ENCODE assay signal across 19 cellular contexts in genomic region chr16:12150600-12150999, GRCh38.
A peak's percentile ranks its signal among the peaks of the same experiment; 100 is the strongest.
DNase-seq lines count a peak whose midpoint lies in the region; ATAC-seq, FAIRE-seq and TF ChIP-seq lines count a peak whose summit lies in the region.
"Had no signal": no experiment of that assay in that cellular context is flagged by ENCODE, and none has a peak within 500 bp of the region (broad histone marks: within the 10 kb centered on the region; RNA-seq: fewer than 3 reads in every experiment).

No MANE protein-coding gene starts in this region.

- TF ChIP-seq POLR2A in NB4 (IDR thresholded peaks at IDR 0.05; ENCODE audit: extremely low read depth, insufficient read length) (no peak), H1 (IDR thresholded peaks at IDR 0.05; ENCODE audit: control extremely low read depth in 1 of 2, low read depth in 2 of 2, low read length in 2 of 2) (no peak)

- H3K36me3 Mint-ChIP-seq in endodermal cell (ENCODE audit: low read depth), result no peaks in the 10 kb centered on the region

- H2BK20ac ChIP-seq in H1 (ENCODE audit: low read length), result no peak overlapping the region

- no peak overlapping the region for H3K27ac Mint-ChIP-seq in endodermal cell

- H3K23me2 ChIP-seq in H1 (ENCODE audit: low read depth, low read length), result no peaks in the 10 kb centered on the region

- H4K20me1 ChIP-seq in BLaER1 (no peaks in the 10 kb centered on the region), H1 (replicated peaks in 1 of 2; ENCODE audit: control insufficient read depth in 1 of 2, insufficient read depth in 2 of 2, low read length in 2 of 2) (no peaks in the 10 kb centered on the region)

- H3K4me1 ChIP-seq in BLaER1, result peaks cover 97% of the 10 kb centered on the region
- H3K4me1 ChIP-seq in H1 (replicated peaks in 1 of 4; ENCODE audit: control insufficient read depth in 3 of 4, insufficient read depth in 4 of 4, low read length in 3 of 4), result peaks cover 3 to 15% (median 14%) of the 10 kb centered on the region in 4 experiments; a peak in 5 of 7 replicates
- H3K4me1 ChIP-seq in endodermal cell (ENCODE audit: control insufficient read depth, insufficient read depth, low read length), result peaks cover 14% of the 10 kb centered on the region
- H3K4me1 ChIP-seq: A549 had no signal

- H3K4me3 ChIP-seq in BLaER1, result no peak overlapping the region
- no peak overlapping the region for H3K4me3 ChIP-seq in NB4 (ENCODE audit: low read depth, low read length)
- H3K4me3 ChIP-seq in H1 (ENCODE audit: extremely low read depth in 1 of 4, insufficient read depth in 2 of 4, low read depth in 3 of 4, low read length in 4 of 4), result no peak overlapping the region
- H3K4me3 ChIP-seq in endodermal cell (ENCODE audit: low read length), result no peak overlapping the region
- H3K4me3 ChIP-seq: A549, MG63 had no signal

- DNase-seq in NB4 (ENCODE audit: low read depth), result peak; percentile 38
- peak; percentile 2 for DNase-seq in SKM-1 (lab: John Stamatoyannopoulos, UW; ENCODE audit: unreplicated experiment)
- no peak for DNase-seq in H1 (ENCODE audit: low read depth in 1 of 2, low spot score in 2 of 2)
- DNase-seq in endodermal cell, result no peak
- no peak for DNase-seq in midbrain (lab: John Stamatoyannopoulos, UW)
- DNase-seq: Calu3; CD4-positive, CD25-positive, alpha-beta regulatory T cell; DMS79 treated with DMSO at 0.1 percent for 48 hours; GOT3; MG63; NCI-H1694 treated with DMSO at 0.1 percent for 48 hours; NCI-H345; NCI-H526 treated with DMSO at 0.1 percent for 48 hours had no signal

- H3K27ac ChIP-seq in BLaER1, result peak overlapping the region; percentile 92
- H3K27ac ChIP-seq in H1 (ENCODE audit: low read depth, low read length), result no peak overlapping the region
- H3K27ac ChIP-seq in endodermal cell (ENCODE audit: low read depth, low read length), result no peak overlapping the region
- H3K27ac ChIP-seq: A549 had no signal

- H4K5ac ChIP-seq in H1 (ENCODE audit: insufficient read length, low read depth, low read length), result no peak overlapping the region

- H3K4ac ChIP-seq in H1 (replicated peaks; ENCODE audit: insufficient read length, low read depth, low read length), result no peak overlapping the region

- no peak overlapping the region for H4K8ac ChIP-seq in H1 (ENCODE audit: extremely low read depth, insufficient read depth, low read length)

- H2BK120ac ChIP-seq in H1 (replicated peaks; ENCODE audit: low read depth, low read length), result no peak overlapping the region

- H3K27me3 Mint-ChIP-seq in endodermal cell (ENCODE audit: insufficient read depth), result no peaks in the 10 kb centered on the region
- H3K27me3 Mint-ChIP-seq: CD4-positive, CD25-positive, alpha-beta regulatory T cell had no signal

- CTCF ChIA-PET in H1 (lab: Charles Lee; ENCODE audit: partially characterized antibody), result interaction anchor here (1.0 kb wide), 1 partner anchor 18 kb away, joined by 3 read pairs; no protein-coding TSS in a partner anchor

- no peak for TF ChIP-seq EP300 in H1 (IDR thresholded peaks at IDR 0.05; ENCODE audit: borderline replicate concordance in 1 of 2, low read depth in 2 of 2, low read length in 2 of 2)

- no peak for TF ChIP-seq RAD21 in H1 (IDR thresholded peaks at IDR 0.05 in 1 of 2, conservative IDR thresholded peaks at IDR 0.05 in 1 of 2; ENCODE audit: low read depth in 2 of 2, low read length in 2 of 2)

- no peak overlapping the region; the same call in 1 of the 2 replicates for H2AK5ac ChIP-seq in H1 (ENCODE audit: low read depth, low read length)

- WGBS in H1 (ENCODE audit: extremely low coverage in 1 of 2, insufficient coverage in 1 of 2, insufficient read length in 1 of 2, insufficient replicate concordance in 2 of 2, low coverage in 1 of 2, low lambda C conversion rate in 2 of 2, missing lambda C conversion rate in 1 of 2), 2 experiments, result 89% methylated on average over 8 of the region's 8 CpGs; no CpG with 5 or more reads in 1 of the 2 experiments
- WGBS in endodermal cell (ENCODE audit: insufficient coverage in 1 of 2, insufficient read length in 1 of 2), 2 experiments, result 93 to 95% methylated on average over 5 to 8 of the region's 8 CpGs

- no peak overlapping the region for H4K91ac ChIP-seq in H1 (replicated peaks; ENCODE audit: insufficient read length, low read length)

- peaks cover 3% of the 10 kb centered on the region; the same call in 1 of the 2 replicates for H3K36me3 ChIP-seq in BLaER1
- no peaks in the 10 kb centered on the region for H3K36me3 ChIP-seq in H1 (ENCODE audit: control insufficient read depth in 2 of 4, insufficient read depth in 4 of 4, low read length in 3 of 4)
- no peaks in the 10 kb centered on the region for H3K36me3 ChIP-seq in endodermal cell (ENCODE audit: control insufficient read depth, insufficient read depth, low read length)
- H3K36me3 ChIP-seq: MG63 had no signal

- H3K18ac ChIP-seq in H1 (ENCODE audit: extremely low read depth, low read length), result no peak overlapping the region

- TF ChIP-seq CTCF in NB4 (IDR thresholded peaks at IDR 0.05; ENCODE audit: low read depth, low read length) (no peak), H1 (IDR thresholded peaks at IDR 0.05; ENCODE audit: control extremely low read depth in 1 of 3, insufficient read depth in 1 of 3, low read depth in 1 of 3, low read length in 3 of 3) (no peak), endodermal cell (conservative IDR thresholded peaks at IDR 0.05) (no peak)

- no peak overlapping the region for H2AFZ ChIP-seq in H1 (ENCODE audit: low read length)

- H3K23ac ChIP-seq in H1 (ENCODE audit: insufficient read length), result no peak overlapping the region

- H3K56ac ChIP-seq in H1 (replicated peaks; ENCODE audit: insufficient read length, low read depth, low read length), result no peak overlapping the region

- POLR2A ChIA-PET in H1 (lab: Charles Lee; ENCODE audit: partially characterized antibody), result no interaction called here

- H3K9me3 ChIP-seq in BLaER1 (no peaks in the 10 kb centered on the region), H1 (ENCODE audit: insufficient read depth in 2 of 2, low read depth in 1 of 2, low read length in 1 of 2) (no peaks in the 10 kb centered on the region), endodermal cell (ENCODE audit: control insufficient read depth, low read length) (no peaks in the 10 kb centered on the region)
- H3K9me3 ChIP-seq: A549, MG63 had no signal

- H3K9ac ChIP-seq in BLaER1 (peak overlapping the region; percentile 72; the same call in 1 of the 2 replicates), H1 (replicated peaks in 1 of 4; ENCODE audit: extremely low read depth in 1 of 4, low read depth in 3 of 4, low read length in 3 of 4) (no peak overlapping the region), endodermal cell (ENCODE audit: extremely low read depth, low read length, poor library complexity, severe bottlenecking) (no peak overlapping the region)

- H3K14ac ChIP-seq in H1 (ENCODE audit: insufficient read length), result no peak overlapping the region

- H3K9me3 Mint-ChIP-seq in endodermal cell, result no peaks in the 10 kb centered on the region
- H3K9me3 Mint-ChIP-seq: CD4-positive, CD25-positive, alpha-beta regulatory T cell had no signal

- H3K4me1 Mint-ChIP-seq in endodermal cell, result peaks cover 33% of the 10 kb centered on the region

- H3K4me2 ChIP-seq in BLaER1, result peak overlapping the region; percentile 83
- no peak overlapping the region for H3K4me2 ChIP-seq in H1 (ENCODE audit: insufficient read depth in 1 of 2, low read depth in 2 of 2, low read length in 2 of 2)
- H3K4me2 ChIP-seq: A549 had no signal

- no peaks in the 10 kb centered on the region for H3K79me2 ChIP-seq in H1 (ENCODE audit: control insufficient read depth in 1 of 2, insufficient read depth in 2 of 2, low read length in 2 of 2)

- no peak for FAIRE-seq in H1 (lab: Jason Lieb, UNC)
- FAIRE-seq: A549, G401.6, GM19239, RCC 7860 had no signal

- peak overlapping the region; percentile 19; the same call in 1 of the 2 replicates for H2BK5ac ChIP-seq in H1 (ENCODE audit: low read depth, low read length)

- no peaks in the 10 kb centered on the region for H3K27me3 ChIP-seq in BLaER1
- no peaks in the 10 kb centered on the region for H3K27me3 ChIP-seq in H1 (replicated peaks in 1 of 4; ENCODE audit: control insufficient read depth in 3 of 4, extremely low read depth in 1 of 4, insufficient read depth in 3 of 4, low read length in 3 of 4)
- no peaks in the 10 kb centered on the region for H3K27me3 ChIP-seq in endodermal cell (ENCODE audit: control insufficient read depth, insufficient read depth, low read length, poor library complexity, severe bottlenecking)
- H3K27me3 ChIP-seq: MG63 had no signal

- H2BK12ac ChIP-seq in H1 (ENCODE audit: low read depth, low read length), result 0 out of 2 replicates have a peak overlapping the region, but pooled peaks have one; percentile 31

- ATAC-seq in GM21390 (IDR thresholded peaks at IDR 0.05; ENCODE audit: unreplicated experiment), result no peak
- ATAC-seq: A549 had no signal

- no peaks in the 10 kb centered on the region for H3K79me1 ChIP-seq in H1 (ENCODE audit: low read depth, low read length)

- no peak overlapping the region for H2BK15ac ChIP-seq in H1 (ENCODE audit: low read length)

- no peak overlapping the region for H3K4me3 Mint-ChIP-seq in endodermal cell
- H3K4me3 Mint-ChIP-seq: CD4-positive, CD25-positive, alpha-beta regulatory T cell had no signal

TF ChIP-seq in H1, 55 proteins besides CTCF, POLR2A, EP300 and RAD21 (continues in another document):
- TF ChIP-seq KDM4A (IDR thresholded peaks at IDR 0.05; ENCODE audit: low read depth, low read length, severe bottlenecking) (no peak), JUND (IDR thresholded peaks at IDR 0.05; ENCODE audit: low read length) (no peak), RBBP5 (IDR thresholded peaks at IDR 0.05; ENCODE audit: borderline replicate concordance, low read depth, low read length) (no peak), EGR1 (IDR thresholded peaks at IDR 0.05; ENCODE audit: borderline replicate concordance, low read depth, low read length) (no peak), ATF3 (IDR thresholded peaks at IDR 0.05; ENCODE audit: insufficient read depth, low read depth, low read length) (no peak), SIRT6 (IDR thresholded peaks at IDR 0.05; ENCODE audit: low read length) (no peak), FOSL1 (IDR thresholded peaks at IDR 0.05; ENCODE audit: insufficient read depth, low read depth, low read length) (no peak), JUN (IDR thresholded peaks at IDR 0.05; ENCODE audit: low read depth, low read length) (no peak), E2F6 (IDR thresholded peaks at IDR 0.05) (no peak), POLR2AphosphoS5 (IDR thresholded peaks at IDR 0.05; ENCODE audit: low read depth, low read length) (no peak), SUZ12 (IDR thresholded peaks at IDR 0.05; ENCODE audit: low read length) (no peak), BCL11A (IDR thresholded peaks at IDR 0.05; ENCODE audit: low read depth in 2 of 2, low read length in 2 of 2) (no peak)

Comparison
In these comparisons a context has a peak if more than half of its experiments do, and no peak if none do; other contexts are left out.
1. DNase-seq: peak in NB4 (single experiment) and SKM-1 (single experiment); none in H1 (0 of 2), endodermal cell (single experiment) and midbrain (single experiment).